10 cellular contexts compared by ENCODE assay signal in genomic region chr2:201237486-201238241, GRCh38. TPM values are rescaled to one million over a fixed set of nuclear protein-coding genes. Genes with fewer than 3 reads are reported as not detected.
DNase-seq lines count a peak whose midpoint lies in the region; ATAC-seq, FAIRE-seq and TF ChIP-seq lines count a peak whose summit lies in the region.
"Had no signal": no experiment of that assay in that cellular context is flagged by ENCODE, and none has a peak within 500 bp of the region (broad histone marks: within the 10 kb centered on the region; RNA-seq: fewer than 3 reads in every experiment).

No MANE protein-coding gene starts in this region.

- no peak overlapping the region for H3K4me3 ChIP-seq in Panc1 (ENCODE audit: low read depth in 2 of 2, low read length in 2 of 2)
- no peak overlapping the region for H3K4me3 ChIP-seq in small intestine (ENCODE audit: low read depth in 1 of 2, low read length in 2 of 2)
- H3K4me3 ChIP-seq in esophagus squamous epithelium, result no peak overlapping the region
- H3K4me3 ChIP-seq: cardiac muscle cell had no signal

- peaks cover 14% of the 10 kb centered on the region for H3K4me1 ChIP-seq in Panc1 (ENCODE audit: control insufficient read depth, insufficient read depth, low read length)
- peaks cover 0 to 3% of the 10 kb centered on the region in 2 donors for H3K4me1 ChIP-seq in small intestine (ENCODE audit: control insufficient read depth in 2 of 2, insufficient read depth in 1 of 2, low read depth in 1 of 2, low read length in 1 of 2)
- H3K4me1 ChIP-seq in esophagus squamous epithelium, result peaks cover 14 to 48% (median 16%) of the 10 kb centered on the region in 3 donors

- peaks cover 3% of the 10 kb centered on the region; the same call in 1 of the 2 replicates for H3K9me3 ChIP-seq in Panc1 (ENCODE audit: control insufficient read depth, insufficient read depth, low read depth, low read length)
- no peaks in the 10 kb centered on the region for H3K9me3 ChIP-seq in small intestine (ENCODE audit: control insufficient read depth, low read depth)
- no peaks in the 10 kb centered on the region for H3K9me3 ChIP-seq in esophagus squamous epithelium

- peaks cover 15% of the 10 kb centered on the region for H3K4me1 Mint-ChIP-seq in Calu3 (ENCODE audit: low read depth, unreplicated experiment)
- H3K4me1 Mint-ChIP-seq in dendritic cell treated with granulocyte-macrophage colony-stimulating factor and Interleukin-4, amounts not matched to agents 40 ng/mL and 50 ng/mL, for 4 days (ENCODE audit: low read depth), result peaks cover 65% of the 10 kb centered on the region
- peaks cover 7% of the 10 kb centered on the region for H3K4me1 Mint-ChIP-seq in type B pancreatic cell (ENCODE audit: unreplicated experiment)

- H3K9me3 Mint-ChIP-seq in Calu3 (ENCODE audit: low read depth, unreplicated experiment) (peaks cover 7% of the 10 kb centered on the region), type B pancreatic cell (no peaks in the 10 kb centered on the region)
- no peaks in the 10 kb centered on the region for H3K9me3 Mint-ChIP-seq in dendritic cell treated with granulocyte-macrophage colony-stimulating factor and Interleukin-4, amounts not matched to agents 40 ng/mL and 50 ng/mL, for 4 days

- POLR2A ChIA-PET in Panc1 (lab: Charles Lee), result no interaction called here

- H3K4me3 Mint-ChIP-seq in Calu3 (ENCODE audit: low read depth, unreplicated experiment), result no peak overlapping the region
- H3K4me3 Mint-ChIP-seq in dendritic cell treated with granulocyte-macrophage colony-stimulating factor and Interleukin-4, amounts not matched to agents 40 ng/mL and 50 ng/mL, for 4 days, result peak overlapping the region; percentile 35
- no peak overlapping the region for H3K4me3 Mint-ChIP-seq in type B pancreatic cell

- FAIRE-seq in small intestine (lab: Jason Lieb, UNC), result no peak

- CTCF ChIA-PET in Calu3 (lab: Charles Lee), result no interaction called here
- CTCF ChIA-PET in Panc1 (lab: Charles Lee), result no interaction called here

- WGBS in small intestine, 3 donors, result 61 to 82% (median 78%) methylated on average over 7 of the region's 7 CpGs
- 52 to 66% methylated on average over 7 of the region's 7 CpGs for WGBS in esophagus squamous epithelium, 2 donors

- H3K27ac ChIP-seq in Panc1 (ENCODE audit: low read length) (no peak overlapping the region; the same call in 1 of the 2 replicates), small intestine (ENCODE audit: low read depth in 1 of 2, low read length in 1 of 2) (no peak overlapping the region), esophagus squamous epithelium (no peak overlapping the region)
- H3K27ac ChIP-seq: cardiac muscle cell had no signal

- H3K27ac Mint-ChIP-seq in Calu3 (ENCODE audit: unreplicated experiment), result peak overlapping the region; percentile 5
- peak overlapping the region; percentile 84 for H3K27ac Mint-ChIP-seq in dendritic cell treated with granulocyte-macrophage colony-stimulating factor and Interleukin-4, amounts not matched to agents 40 ng/mL and 50 ng/mL, for 4 days
- no peak overlapping the region for H3K27ac Mint-ChIP-seq in type B pancreatic cell
- H3K27ac Mint-ChIP-seq: stimulated activated naive B cell treated with anti-CD40 and anti-IgM and Interleukin-4, amounts not matched to agents 10 μg/mL and 1 μg/mL and 100 μg/mL, for 72 hours had no signal

- intact Hi-C loops in Calu3 (cut with micrococcal nuclease; ENCODE audit: unreplicated experiment) (loop anchor here (2.0 to 10.0 kb wide), 2 partner anchors 21 to 407 kb away; partner anchors contain the start of gene TMEM237), Panc1 (cut with micrococcal nuclease; ENCODE audit: unreplicated experiment) (loop anchor here (10.0 kb wide), 1 partner anchor 387 kb away; no protein-coding TSS in a partner anchor), esophagus squamous epithelium (cut with DNase I) (no loop called here), cardiac septum (cut with DNase I) (loop anchor here (2.0 to 10.0 kb wide), 2 partner anchors 127 to 407 kb away; partner anchors contain the start of gene TMEM237)
- intact Hi-C loops in dendritic cell treated with granulocyte-macrophage colony-stimulating factor and Interleukin-4, amounts not matched to agents 40 ng/mL and 50 ng/mL, for 4 days (cut with micrococcal nuclease), result loop anchor here (5.0 to 10.0 kb wide), 2 partner anchors 40 to 937 kb away; no protein-coding TSS in a partner anchor

- DNase-seq in AG20443 (ENCODE audit: low spot score) (peak; percentile 25), Calu3 (no peak), Panc1 (ENCODE audit: low read depth, low spot score) (no peak), small intestine (no peak), esophagus squamous epithelium (lab: John Stamatoyannopoulos, UW) (no peak), cardiac septum (ENCODE audit: low spot score) (no peak), type B pancreatic cell (ENCODE audit: extremely low spot score, unreplicated experiment) (no peak)
- DNase-seq: stimulated activated naive B cell treated with anti-CD40 and anti-IgM and Interleukin-4, amounts not matched to agents 10 μg/mL and 1 μg/mL and 100 μg/mL, for 72 hours had no signal

- H3K36me3 Mint-ChIP-seq in Calu3 (ENCODE audit: insufficient read depth, unreplicated experiment) (peaks cover 73% of the 10 kb centered on the region), type B pancreatic cell (no peaks in the 10 kb centered on the region)
- no peaks in the 10 kb centered on the region for H3K36me3 Mint-ChIP-seq in dendritic cell treated with granulocyte-macrophage colony-stimulating factor and Interleukin-4, amounts not matched to agents 40 ng/mL and 50 ng/mL, for 4 days (ENCODE audit: low read depth)

- in situ Hi-C loops in Panc1 (cut with HindIII; ENCODE audit: low pct_unique_long_range_greater_than_20kb, low sequenced_read_pairs), result no loop called here

- H3K27me3 ChIP-seq in Panc1 (ENCODE audit: control insufficient read depth, insufficient read depth, low read length), result no peaks in the 10 kb centered on the region
- H3K27me3 ChIP-seq in small intestine (ENCODE audit: control insufficient read depth in 2 of 2, insufficient read depth in 2 of 2, low read length in 2 of 2), result no peaks in the 10 kb centered on the region
- no peaks in the 10 kb centered on the region for H3K27me3 ChIP-seq in esophagus squamous epithelium
- H3K27me3 ChIP-seq: cardiac muscle cell had no signal

- TF ChIP-seq POLR2A in esophagus squamous epithelium (IDR thresholded peaks at IDR 0.05), result no peak

- no peaks in the 10 kb centered on the region; the same call in none of the 2 replicates for H3K36me3 ChIP-seq in Panc1 (ENCODE audit: control insufficient read depth, insufficient read depth, low read length)
- peaks cover 0 to 5% of the 10 kb centered on the region in 2 donors for H3K36me3 ChIP-seq in small intestine (ENCODE audit: control insufficient read depth in 2 of 2, insufficient read depth in 2 of 2, low read length in 2 of 2)
- H3K36me3 ChIP-seq in esophagus squamous epithelium, result peaks cover 0 to 4% (median 0%) of the 10 kb centered on the region in 3 donors
- H3K36me3 ChIP-seq: cardiac muscle cell had no signal

- no peaks in the 10 kb centered on the region for H3K27me3 Mint-ChIP-seq in Calu3 (ENCODE audit: unreplicated experiment)
- H3K27me3 Mint-ChIP-seq in dendritic cell treated with granulocyte-macrophage colony-stimulating factor and Interleukin-4, amounts not matched to agents 40 ng/mL and 50 ng/mL, for 4 days, result no peaks in the 10 kb centered on the region
- H3K27me3 Mint-ChIP-seq in type B pancreatic cell, result no peaks in the 10 kb centered on the region
- H3K27me3 Mint-ChIP-seq: stimulated activated naive B cell treated with anti-CD40 and anti-IgM and Interleukin-4, amounts not matched to agents 10 μg/mL and 1 μg/mL and 100 μg/mL, for 72 hours had no signal

- ATAC-seq in Panc1, result no peak
- ATAC-seq: stimulated activated naive B cell treated with anti-CD40 and anti-IgM and Interleukin-4, amounts not matched to agents 10 μg/mL and 1 μg/mL and 100 μg/mL, for 72 hours had no signal

- TF ChIP-seq CTCF in Calu3 (IDR thresholded peaks at IDR 0.05; ENCODE audit: unreplicated experiment) (no peak), Panc1 (IDR thresholded peaks at IDR 0.05) (no peak), esophagus squamous epithelium (IDR thresholded peaks at IDR 0.05) (no peak), type B pancreatic cell (conservative IDR thresholded peaks at IDR 0.05) (no peak)

- BruUV-seq in Calu3 (replicated peaks; lab: Mats Ljungman, UMichigan) (no TSS peak), Panc1 (replicated peaks; lab: Mats Ljungman, UMichigan) (TSS peak; percentile 25)

RNA-seq across cellular contexts. Expression of gene CASP8, which starts 22.7 kb away (rescaled TPM):
- total RNA-seq in Calu3 (2022) (67.1 and 87.6 TPM in 2 replicates), Panc1 (2021; ENCODE audit: unreplicated experiment) (34.8 TPM), esophagus squamous epithelium (10 to 100 TPM; 13.8 to 28.2 (median 22.8) TPM), cardiac septum (4.5 TPM), type B pancreatic cell (ENCODE audit: low replicate concordance) (6.0 and 12.9 TPM in 2 replicates)
- 18.4 TPM for polyA plus RNA-seq in Panc1 (2012; ENCODE audit: insufficient read length)
- 10 to 100 TPM; 14.1 to 24.4 (median 16.2) TPM for polyA plus RNA-seq in small intestine

RNA-seq across cellular contexts. Expression of gene CASP10, which starts 54.7 kb away (rescaled TPM):
- 21.4 and 22.5 TPM in 2 replicates for total RNA-seq in Calu3 (2022)
- 0.87 TPM for total RNA-seq in Panc1 (2021; ENCODE audit: unreplicated experiment)
- polyA plus RNA-seq in Panc1 (2012; ENCODE audit: insufficient read length), result 0.11 TPM
- 10 to 100 TPM; 11.6 to 21.7 (median 17.9) TPM for polyA plus RNA-seq in small intestine
- 10 to 100 TPM in 3 of 4 donors, 1 to 10 TPM in 1; 9.0 to 22.0 (median 15.0) TPM for total RNA-seq in esophagus squamous epithelium
- 5.0 TPM for total RNA-seq in cardiac septum
- total RNA-seq in type B pancreatic cell (ENCODE audit: low replicate concordance), result 1.6 and 3.6 TPM in 2 replicates
